19 cellular contexts compared by ENCODE assay signal in genomic region chr13:77417897-77418296, GRCh38.
"Had no signal": no experiment of that assay in that cellular context is flagged by ENCODE, and none has a peak within 500 bp of the region (broad histone marks: within the 10 kb centered on the region; RNA-seq: fewer than 3 reads in every experiment).

No MANE protein-coding gene starts in this region.

- H3K9me3 ChIP-seq: colonic mucosa, psoas muscle, spleen, testis, tibial nerve had no signal

- H3K27ac Mint-ChIP-seq: naive thymus-derived CD4-positive, alpha-beta T cell; nephron progenitor cell; stimulated activated naive B cell treated with anti-CD40 and anti-IgM and Interleukin-4, amounts not matched to agents 10 μg/mL and 1 μg/mL and 100 μg/mL, for 72 hours; stimulated activated naive CD8-positive, alpha-beta T cell treated with anti-CD3 and anti-CD28 coated beads, Interleukin-15, amount 100 ng/mL, for 72 hours had no signal

- H3K9me3 Mint-ChIP-seq: naive thymus-derived CD4-positive, alpha-beta T cell had no signal

- FAIRE-seq: keratinocyte had no signal

- H3K4me3 ChIP-seq: colonic mucosa, heart right ventricle, psoas muscle, spleen, testis, tibial nerve had no signal

- H3K36me3 Mint-ChIP-seq: stimulated activated naive B cell treated with anti-CD40 and anti-IgM and Interleukin-4, amounts not matched to agents 10 μg/mL and 1 μg/mL and 100 μg/mL, for 72 hours had no signal

- H3K27me3 ChIP-seq: colonic mucosa, heart right ventricle, spleen, testis, tibial nerve had no signal

- H3K4me3 Mint-ChIP-seq: naive thymus-derived CD4-positive, alpha-beta T cell; nephron progenitor cell; stimulated activated naive B cell treated with anti-CD40 and anti-IgM and Interleukin-4, amounts not matched to agents 10 μg/mL and 1 μg/mL and 100 μg/mL, for 72 hours; stimulated activated naive CD8-positive, alpha-beta T cell treated with anti-CD3 and anti-CD28 coated beads, Interleukin-15, amount 100 ng/mL, for 72 hours had no signal

- H3K27ac ChIP-seq: colonic mucosa, heart right ventricle, psoas muscle, spleen, testis, tibial nerve had no signal

- H3K4me1 ChIP-seq: colonic mucosa, psoas muscle, testis had no signal

- H3K27me3 Mint-ChIP-seq: stimulated activated naive B cell treated with anti-CD40 and anti-IgM and Interleukin-4, amounts not matched to agents 10 μg/mL and 1 μg/mL and 100 μg/mL, for 72 hours; stimulated activated naive CD8-positive, alpha-beta T cell treated with anti-CD3 and anti-CD28 coated beads, Interleukin-15, amount 100 ng/mL, for 72 hours had no signal

- DNase-seq: colonic mucosa; dermis blood vessel endothelial cell; foreskin melanocyte; heart right ventricle; left colon; left ventricle myocardium superior; mesendoderm; naive thymus-derived CD4-positive, alpha-beta T cell; nephron progenitor cell; psoas muscle; spleen; stimulated activated CD4-positive, alpha-beta T cell treated with anti-CD3 and anti-CD28 coated beads, Interleukin-15, amount 100 ng/mL, for 24 hours; stimulated activated CD4-positive, alpha-beta T cell treated with anti-CD3 and anti-CD28 coated beads, Interleukin-1b, Interleukin-23, amount 100 ng/mL, for 48 hours; stimulated activated CD4-positive, alpha-beta T cell treated with anti-CD3 and anti-CD28 coated beads, Interleukin-4, amount 100 ng/mL, for 4 hours; stimulated activated naive B cell treated with anti-CD40 and anti-IgM and Interleukin-4, amounts not matched to agents 10 μg/mL and 1 μg/mL and 100 μg/mL, for 72 hours; stimulated activated naive CD8-positive, alpha-beta T cell treated with anti-CD3 and anti-CD28 coated beads, Interleukin-15, amount 100 ng/mL, for 72 hours; testis had no signal

- H3K36me3 ChIP-seq: colonic mucosa, heart right ventricle, spleen, tibial nerve had no signal
